1 cellular context compared by ENCODE assay signal in genomic region chr7:151425670-151426075, GRCh38.
TF ChIP-seq lines count a peak whose summit lies in the region.

No MANE protein-coding gene starts in this region.

TF ChIP-seq in SK-N-SH treated with all-trans-retinoic acid at 6 μM for 48 hours, 23 proteins besides CTCF, POLR2A, EP300 and RAD21 (continued from another document):
- no peak for TF ChIP-seq TSHZ2 (CRISPR knock-in tag; IDR thresholded peaks at IDR 0.05)
